In the genomic region with DNA sequence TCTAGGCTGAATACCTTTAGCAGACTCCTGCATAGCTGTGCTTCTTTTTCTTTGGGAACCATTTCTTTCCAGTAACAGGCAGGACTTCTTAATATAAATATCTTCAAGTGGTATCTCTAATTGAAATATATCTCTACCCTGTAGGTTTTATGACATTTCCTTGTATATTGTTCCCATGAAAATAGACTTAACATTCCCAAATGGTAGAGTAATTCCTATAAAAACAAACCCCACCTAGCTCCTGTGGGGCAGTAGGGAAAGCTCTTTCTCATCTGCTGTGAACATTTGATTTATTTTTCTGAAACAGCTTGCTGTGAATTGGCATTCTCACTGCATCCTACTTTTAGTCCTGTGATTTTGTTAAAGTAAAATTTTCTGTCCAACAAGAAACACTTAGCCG, we compare ENCODE assay signal across 32 cellular contexts. TPM values are rescaled to one million over a fixed set of nuclear protein-coding genes. Genes with fewer than 3 reads are reported as not detected.
DNase-seq lines count a peak whose midpoint lies in the region; ATAC-seq, FAIRE-seq and TF ChIP-seq lines count a peak whose summit lies in the region.
"Had no signal": no experiment of that assay in that cellular context is flagged by ENCODE, and none has a peak within 500 bp of the region (broad histone marks: within the 10 kb centered on the region; RNA-seq: fewer than 3 reads in every experiment).

No MANE protein-coding gene starts in this region.

- H3K9ac ChIP-seq in adipocyte (ENCODE audit: low read length) = no peak overlapping the region

- FAIRE-seq in H54 (lab: Jason Lieb, UNC) = peak; percentile 58
- FAIRE-seq: endothelial cell of umbilical vein had no signal

- DNase-seq in activated naive CD4-positive, alpha-beta T cell treated with anti-CD3 and anti-CD28 coated beads, Interleukin-2, amount 50 U/mL, for 72 hours (ENCODE audit: low spot score in 2 of 2) = no peak
- DNase-seq in H54 (ENCODE audit: insufficient read length, low spot score) (no peak), adipocyte (ENCODE audit: low read depth) (peak; percentile 23), osteocyte (ENCODE audit: extremely low spot score, unreplicated experiment) (no peak), SIG-M5 treated with dmso at 0.1 percent for 504 hours (lab: John Stamatoyannopoulos, UW; ENCODE audit: unreplicated experiment) (no peak), sigmoid colon (no peak)
- DNase-seq: activated CD4-positive, alpha-beta T cell treated with anti-CD3 and anti-CD28 coated beads for 4 hours; activated naive CD4-positive, alpha-beta T cell treated with anti-CD3 and anti-CD28 coated beads, Interleukin-2, amount 10 ng/mL, durations not matched to agents 7 days and 5 days; activated T-cell treated with anti-CD3 and anti-CD28 coated beads, Interleukin-2, amount 50 U/mL, for 48 hours; central memory CD4-positive, alpha-beta T cell; dermis blood vessel endothelial cell; DMS79; left lung; naive B cell; NCI-H1092; NCI-H187; NCI-H2171; NCI-H510A treated with DMSO at 0.1 percent for 48 hours; NK-92 treated with Interleukin-12 subunit alpha and Interleukin-12 subunit beta, amount 100 ng/mL, for 24 hours; SHP77; spleen; stimulated activated CD4-positive, alpha-beta T cell treated with anti-CD3 and anti-CD28 coated beads, Interleukin-2, amount 100 ng/mL, for 48 hours; substantia nigra; upper lobe of left lung had no signal

- peaks cover 19% of the 10 kb centered on the region for H3K36me3 Mint-ChIP-seq in activated naive CD4-positive, alpha-beta T cell treated with anti-CD3 and anti-CD28 coated beads, Interleukin-2, amount 50 U/mL, for 24 hours
- H3K36me3 Mint-ChIP-seq in activated naive CD4-positive, alpha-beta T cell treated with anti-CD3 and anti-CD28 coated beads, Interleukin-2, amount 50 U/mL, for 72 hours = peaks cover 5 to 26% of the 10 kb centered on the region in 2 donors
- H3K36me3 Mint-ChIP-seq in osteocyte (ENCODE audit: unreplicated experiment) = peaks cover 30% of the 10 kb centered on the region

- H3K4me1 Mint-ChIP-seq in activated naive CD4-positive, alpha-beta T cell treated with anti-CD3 and anti-CD28 coated beads, Interleukin-2, amount 50 U/mL, for 24 hours = peaks cover 41% of the 10 kb centered on the region
- peaks cover 54% of the 10 kb centered on the region for H3K4me1 Mint-ChIP-seq in osteocyte (ENCODE audit: unreplicated experiment)

- no peak overlapping the region for H3K4me3 ChIP-seq in adipocyte (ENCODE audit: low read length)
- no peak overlapping the region for H3K4me3 ChIP-seq in sigmoid colon
- H3K4me3 ChIP-seq: ascending aorta; BLaER1 treated with 17β-estradiol and CSF1 and Interleukin-3, amounts not matched to agents 10 nM and 100 nM; GM23338; left lung; spleen; upper lobe of left lung had no signal

- no peak overlapping the region for H3K4me3 Mint-ChIP-seq in activated naive CD4-positive, alpha-beta T cell treated with anti-CD3 and anti-CD28 coated beads, Interleukin-2, amount 50 U/mL, for 24 hours
- H3K4me3 Mint-ChIP-seq in osteocyte (ENCODE audit: unreplicated experiment) = no peak overlapping the region
- H3K4me3 Mint-ChIP-seq: activated naive CD4-positive, alpha-beta T cell treated with anti-CD3 and anti-CD28 coated beads, Interleukin-2, amount 10 ng/mL, durations not matched to agents 7 days and 5 days; GM23338; naive B cell; T-helper 2 cell treated with Interferon-gamma antibody and Interleukin-4, amounts not matched to agents 5 μg/mL and 100 μg/mL, for 36 hours had no signal

- H3K4me1 ChIP-seq in adipocyte (ENCODE audit: control insufficient read depth, insufficient read depth, low read length) (peaks cover 9% of the 10 kb centered on the region), sigmoid colon (peaks cover 0 to 14% (median 9%) of the 10 kb centered on the region in 4 donors)

- H3K27me3 ChIP-seq in adipocyte (replicated peaks; ENCODE audit: control insufficient read depth, insufficient read depth, low read length) (no peaks in the 10 kb centered on the region), sigmoid colon (no peaks in the 10 kb centered on the region)
- H3K27me3 ChIP-seq: ascending aorta; BLaER1 treated with 17β-estradiol and CSF1 and Interleukin-3, amounts not matched to agents 10 nM and 100 nM; left lung; spleen; upper lobe of left lung had no signal

- peak overlapping the region; percentile 46 for H3K27ac Mint-ChIP-seq in activated naive CD4-positive, alpha-beta T cell treated with anti-CD3 and anti-CD28 coated beads, Interleukin-2, amount 50 U/mL, for 24 hours
- H3K27ac Mint-ChIP-seq in activated naive CD4-positive, alpha-beta T cell treated with anti-CD3 and anti-CD28 coated beads, Interleukin-2, amount 50 U/mL, for 72 hours = peak overlapping the region in 1 of 2 donors; percentile 13
- peak overlapping the region; percentile 84 for H3K27ac Mint-ChIP-seq in osteocyte (ENCODE audit: unreplicated experiment)
- H3K27ac Mint-ChIP-seq: activated naive CD4-positive, alpha-beta T cell treated with anti-CD3 and anti-CD28 coated beads, Interleukin-2, amount 10 ng/mL, durations not matched to agents 7 days and 5 days; GM23338; T-helper 2 cell treated with Interferon-gamma antibody and Interleukin-4, amounts not matched to agents 5 μg/mL and 100 μg/mL, for 36 hours had no signal

- H3K9me3 ChIP-seq in adipocyte (ENCODE audit: control insufficient read depth, low read length) (no peaks in the 10 kb centered on the region), sigmoid colon (no peaks in the 10 kb centered on the region)
- H3K9me3 ChIP-seq: ascending aorta; BLaER1 treated with 17β-estradiol and CSF1 and Interleukin-3, amounts not matched to agents 10 nM and 100 nM; left lung; spleen; upper lobe of left lung had no signal

- WGBS in sigmoid colon, 2 donors = 94 to 97% methylated on average over 1 of the region's 1 CpG

- no peak for TF ChIP-seq EP300 in sigmoid colon (IDR thresholded peaks at IDR 0.05)

- peaks cover 42% of the 10 kb centered on the region for H3K36me3 ChIP-seq in adipocyte (ENCODE audit: control insufficient read depth, insufficient read depth, low read length, severe bottlenecking)
- peaks cover 11 to 52% (median 18%) of the 10 kb centered on the region in 4 donors for H3K36me3 ChIP-seq in sigmoid colon

- intact Hi-C loops in sigmoid colon (cut with DNase I) = no loop called here

- no peak overlapping the region for H3K27ac ChIP-seq in sigmoid colon
- H3K27ac ChIP-seq: ascending aorta; BLaER1 treated with 17β-estradiol and CSF1 and Interleukin-3, amounts not matched to agents 10 nM and 100 nM; left lung; spleen; upper lobe of left lung had no signal

- no peaks in the 10 kb centered on the region for H3K9me3 Mint-ChIP-seq in activated naive CD4-positive, alpha-beta T cell treated with anti-CD3 and anti-CD28 coated beads, Interleukin-2, amount 50 U/mL, for 24 hours
- H3K9me3 Mint-ChIP-seq in activated naive CD4-positive, alpha-beta T cell treated with anti-CD3 and anti-CD28 coated beads, Interleukin-2, amount 50 U/mL, for 72 hours = no peaks in the 10 kb centered on the region
- H3K9me3 Mint-ChIP-seq in osteocyte (ENCODE audit: unreplicated experiment) = no peaks in the 10 kb centered on the region
- H3K9me3 Mint-ChIP-seq: activated naive CD4-positive, alpha-beta T cell treated with anti-CD3 and anti-CD28 coated beads, Interleukin-2, amount 10 ng/mL, durations not matched to agents 7 days and 5 days; GM23338; naive B cell; T-helper 2 cell treated with Interferon-gamma antibody and Interleukin-4, amounts not matched to agents 5 μg/mL and 100 μg/mL, for 36 hours had no signal

- TF ChIP-seq POLR2A in H54 (IDR thresholded peaks at IDR 0.05; ENCODE audit: low read depth, low read length) = no peak
- TF ChIP-seq POLR2A in sigmoid colon (IDR thresholded peaks at IDR 0.05) = no peak

- TF ChIP-seq CTCF in osteocyte (IDR thresholded peaks at IDR 0.05) = no peak
- TF ChIP-seq CTCF in sigmoid colon (IDR thresholded peaks at IDR 0.05) = no peak

- ATAC-seq in activated naive CD4-positive, alpha-beta T cell treated with anti-CD3 and anti-CD28 coated beads, Interleukin-2, amount 50 U/mL, for 72 hours = no peak
- no peak for ATAC-seq in HG03457 (IDR thresholded peaks at IDR 0.05; ENCODE audit: unreplicated experiment)
- ATAC-seq: GM23338, left lung, Panc1 had no signal

- H3K27me3 Mint-ChIP-seq in activated naive CD4-positive, alpha-beta T cell treated with anti-CD3 and anti-CD28 coated beads, Interleukin-2, amount 50 U/mL, for 24 hours = no peaks in the 10 kb centered on the region
- no peaks in the 10 kb centered on the region for H3K27me3 Mint-ChIP-seq in osteocyte (ENCODE audit: unreplicated experiment)
- H3K27me3 Mint-ChIP-seq: activated naive CD4-positive, alpha-beta T cell treated with anti-CD3 and anti-CD28 coated beads, Interleukin-2, amount 10 ng/mL, durations not matched to agents 7 days and 5 days; naive B cell had no signal

RNA-seq across cellular contexts. Expression of gene SELENOT, which starts 20.8 kb away (rescaled TPM):
- 10 to 100 TPM; 84.6 to 87.9 TPM for total RNA-seq in activated naive CD4-positive, alpha-beta T cell treated with anti-CD3 and anti-CD28 coated beads, Interleukin-2, amount 50 U/mL, for 72 hours
- total RNA-seq in osteocyte (67.9 and 76.1 TPM in 2 replicates), sigmoid colon (100 to 1,000 TPM in 2 of 4 donors, 10 to 100 TPM in 2; 80.4 to 126 (median 110) TPM)
- 10 to 100 TPM; 52.9 to 73.6 (median 57.1) TPM for polyA plus RNA-seq in sigmoid colon
